In genomic region chr1:24825174-24825573, GRCh38 we compare ENCODE assay signal across 29 cellular contexts.
"Had no signal": no experiment of that assay in that cellular context is flagged by ENCODE, and none has a peak within 500 bp of the region (broad histone marks: within the 10 kb centered on the region; RNA-seq: fewer than 3 reads in every experiment).

No MANE protein-coding gene starts in this region.

- H3K27me3 Mint-ChIP-seq: brain had no signal

- H3K4me3 ChIP-seq: adrenal gland, esophagus muscularis mucosa, heart left ventricle, right lobe of liver, upper lobe of left lung, vagina had no signal

- DNase-seq: activated CD4-positive, alpha-beta memory T cell treated with anti-CD3 and anti-CD28 coated beads for 36 hours; activated CD4-positive, alpha-beta T cell treated with anti-CD3 and anti-CD28 coated beads for 4 hours; activated CD8-positive, alpha-beta memory T cell treated with anti-CD3 and anti-CD28 coated beads, Interleukin-2, amount 50 U/mL, for 4 hours; activated effector memory CD4-positive, alpha-beta T cell treated with anti-CD3 and anti-CD28 coated beads, Interleukin-2, amount 50 U/mL, for 16 hours; activated naive CD4-positive, alpha-beta T cell treated with anti-CD3 and anti-CD28 coated beads for 36 hours; activated naive CD8-positive, alpha-beta T cell treated with anti-CD3 and anti-CD28 coated beads for 36 hours; activated T-cell treated with anti-CD3 and anti-CD28 coated beads, Interleukin-2, amount 50 U/mL, for 1 hour; adrenal gland; foreskin keratinocyte; heart left ventricle; hypothalamus; immature natural killer cell; kidney; left colon; mesenchymal stem cell; right lobe of liver; stimulated activated CD4-positive, alpha-beta T cell treated with anti-CD3 and anti-CD28 coated beads, Interleukin-2, amount 100 ng/mL, for 48 hours; substantia nigra; T-helper 9 cell; upper lobe of left lung had no signal

- ATAC-seq: foreskin keratinocyte, heart left ventricle, left colon had no signal

- H3K27ac ChIP-seq: adrenal gland, foreskin keratinocyte, neutrophil, right lobe of liver, upper lobe of left lung, vagina, VCaP had no signal

- H3K4me1 Mint-ChIP-seq: activated naive CD8-positive, alpha-beta T cell treated with anti-CD3 and anti-CD28 coated beads for 36 hours; immature natural killer cell had no signal

- H3K9me3 ChIP-seq: adrenal gland, esophagus muscularis mucosa, heart left ventricle, neutrophil, right lobe of liver, upper lobe of left lung, vagina had no signal

- H3K27ac Mint-ChIP-seq: activated CD4-positive, alpha-beta memory T cell treated with anti-CD3 and anti-CD28 coated beads for 36 hours; activated naive CD4-positive, alpha-beta T cell treated with anti-CD3 and anti-CD28 coated beads for 36 hours; activated naive CD8-positive, alpha-beta T cell treated with anti-CD3 and anti-CD28 coated beads for 36 hours; activated T-helper 1 cell treated with anti-CD3 and anti-CD28 coated beads, Interleukin-12 subunit alpha, Interleukin-12 subunit beta, Interleukin-2, Interleukin-4 antibody, amounts not matched to agents 30 ng/mL and 10 ng/mL and 1 ng/mL, durations not matched to agents 14 hours and 24 hours and 36 hours; brain; immature natural killer cell; stimulated activated naive CD8-positive, alpha-beta T cell treated with anti-CD3 and anti-CD28 coated beads, Interleukin-15, Interleukin-2, amounts not matched to agents 100 ng/mL and 50 ng/mL, for 24 hours; T-helper 1 cell treated with Interleukin-12 subunit alpha and Interleukin-12 subunit beta and Interleukin-4 antibody, amounts not matched to agents 30 μg/mL and 1 μg/mL, for 36 hours had no signal

- H3K36me3 ChIP-seq: adrenal gland, esophagus muscularis mucosa, neutrophil, vagina had no signal

- H3K27me3 ChIP-seq: adrenal gland, esophagus muscularis mucosa, foreskin keratinocyte, heart left ventricle, neutrophil, right lobe of liver, upper lobe of left lung, vagina had no signal

- H3K4me1 ChIP-seq: foreskin keratinocyte had no signal

- H3K4me3 Mint-ChIP-seq: activated CD4-positive, alpha-beta memory T cell treated with anti-CD3 and anti-CD28 coated beads for 36 hours; activated naive CD4-positive, alpha-beta T cell treated with anti-CD3 and anti-CD28 coated beads for 36 hours; activated naive CD8-positive, alpha-beta T cell treated with anti-CD3 and anti-CD28 coated beads for 36 hours; activated T-helper 1 cell treated with anti-CD3 and anti-CD28 coated beads, Interleukin-12 subunit alpha, Interleukin-12 subunit beta, Interleukin-2, Interleukin-4 antibody, amounts not matched to agents 30 ng/mL and 10 ng/mL and 1 ng/mL, durations not matched to agents 14 hours and 24 hours and 36 hours; brain; immature natural killer cell; nephron; stimulated activated naive CD8-positive, alpha-beta T cell treated with anti-CD3 and anti-CD28 coated beads, Interleukin-15, Interleukin-2, amounts not matched to agents 100 ng/mL and 50 ng/mL, for 24 hours; T-helper 1 cell treated with Interleukin-12 subunit alpha and Interleukin-12 subunit beta and Interleukin-4 antibody, amounts not matched to agents 30 μg/mL and 1 μg/mL, for 36 hours had no signal

- H3K36me3 Mint-ChIP-seq: activated CD4-positive, alpha-beta memory T cell treated with anti-CD3 and anti-CD28 coated beads for 36 hours; activated naive CD8-positive, alpha-beta T cell treated with anti-CD3 and anti-CD28 coated beads for 36 hours; immature natural killer cell had no signal

- H3K9me3 Mint-ChIP-seq: activated CD4-positive, alpha-beta memory T cell treated with anti-CD3 and anti-CD28 coated beads for 36 hours; activated naive CD4-positive, alpha-beta T cell treated with anti-CD3 and anti-CD28 coated beads for 36 hours; activated naive CD8-positive, alpha-beta T cell treated with anti-CD3 and anti-CD28 coated beads for 36 hours; activated T-helper 1 cell treated with anti-CD3 and anti-CD28 coated beads, Interleukin-12 subunit alpha, Interleukin-12 subunit beta, Interleukin-2, Interleukin-4 antibody, amounts not matched to agents 30 ng/mL and 10 ng/mL and 1 ng/mL, durations not matched to agents 14 hours and 24 hours and 36 hours; brain; immature natural killer cell; nephron; stimulated activated naive CD8-positive, alpha-beta T cell treated with anti-CD3 and anti-CD28 coated beads, Interleukin-15, Interleukin-2, amounts not matched to agents 100 ng/mL and 50 ng/mL, for 24 hours; T-helper 1 cell treated with Interleukin-12 subunit alpha and Interleukin-12 subunit beta and Interleukin-4 antibody, amounts not matched to agents 30 μg/mL and 1 μg/mL, for 36 hours had no signal
